In genomic region chr1:229880271-229881170, GRCh38 we compare ENCODE assay signal across 1 cellular context.
TF ChIP-seq lines count a peak whose summit lies in the region.

No MANE protein-coding gene starts in this region.

TF ChIP-seq in IMR-90, 13 proteins besides CTCF, POLR2A, EP300 and RAD21:
- TF ChIP-seq MAFK (IDR thresholded peaks at IDR 0.05; ENCODE audit: low read depth, low read length) (no peak), MAZ (IDR thresholded peaks at IDR 0.05; ENCODE audit: borderline replicate concordance, low read depth, low read length) (no peak), FOS (IDR thresholded peaks at IDR 0.05; ENCODE audit: low read depth, low read length) (no peak), BHLHE40 (IDR thresholded peaks at IDR 0.05; ENCODE audit: low read depth, low read length) (no peak), SMC3 (IDR thresholded peaks at IDR 0.05; ENCODE audit: low read depth, low read length) (no peak), USF2 (IDR thresholded peaks at IDR 0.05; ENCODE audit: low read depth, low read length) (no peak), RCOR1 (IDR thresholded peaks at IDR 0.05; ENCODE audit: insufficient replicate concordance, low read length) (no peak), MXI1 (IDR thresholded peaks at IDR 0.05; ENCODE audit: borderline replicate concordance, low read depth, low read length) (no peak), NFE2L2 (IDR thresholded peaks at IDR 0.05; ENCODE audit: low read depth, low read length) (no peak), CHD1 (IDR thresholded peaks at IDR 0.05; ENCODE audit: low read depth, low read length) (no peak), ELK1 (IDR thresholded peaks at IDR 0.05; ENCODE audit: borderline replicate concordance, low read depth, low read length) (no peak), CEBPB (IDR thresholded peaks at IDR 0.05; ENCODE audit: low read depth, low read length) (no peak), RFX5 (IDR thresholded peaks at IDR 0.05; ENCODE audit: low read depth, low read length) (no peak)
